ENCODE assay signal across 14 cellular contexts in genomic region chr3:33075996-33076395, GRCh38. TPM values are rescaled to one million over a fixed set of nuclear protein-coding genes. Genes with fewer than 3 reads are reported as not detected.
DNase-seq lines count a peak whose midpoint lies in the region; ATAC-seq and TF ChIP-seq lines count a peak whose summit lies in the region.
"Had no signal": no experiment of that assay in that cellular context is flagged by ENCODE, and none has a peak within 500 bp of the region (broad histone marks: within the 10 kb centered on the region; RNA-seq: fewer than 3 reads in every experiment).

No MANE protein-coding gene starts in this region.

- POLR2A ChIA-PET in CD4-positive, alpha-beta memory T cell (lab: Charles Lee; ENCODE audit: partially characterized antibody) = interaction anchor here (2.4 to 7.0 kb wide), 3 partner anchors 15 to 128 kb away, joined by 9 to 62 read pairs (median 36); no protein-coding TSS in a partner anchor
- POLR2A ChIA-PET in HEK293T (lab: Yijun Ruan, JAX) = interaction anchor here (0.6 kb wide), 1 partner anchor 618 kb away, joined by 3 read pairs; no protein-coding TSS in a partner anchor

- TF ChIP-seq EP300 in Ishikawa (IDR thresholded peaks at IDR 0.05; ENCODE audit: borderline replicate concordance) = no peak

- DNase-seq in CD4-positive, alpha-beta memory T cell = no peak
- peak; percentile 19 for DNase-seq in fibroblast of mammary gland (ENCODE audit: low read depth)
- no peak for DNase-seq in nephron progenitor cell
- DNase-seq in HEK293T (ENCODE audit: extremely low spot score) = no peak
- no peak for DNase-seq in NCI-H446 (lab: John Stamatoyannopoulos, UW)
- no peak for DNase-seq in SHP77 (lab: John Stamatoyannopoulos, UW)
- DNase-seq: anterior cingulate cortex, NCI-H82, RPMI8226 had no signal

- TF ChIP-seq CTCF in fibroblast of mammary gland (conservative IDR thresholded peaks at IDR 0.05; ENCODE audit: control insufficient read depth, insufficient read depth, low read depth, low read length) (no peak), nephron progenitor cell (IDR thresholded peaks at IDR 0.05) (no peak)

- no peaks in the 10 kb centered on the region for H3K27me3 ChIP-seq in CD4-positive, alpha-beta memory T cell (ENCODE audit: insufficient read depth, low read length)
- H3K27me3 ChIP-seq: gastroesophageal sphincter had no signal

- H3K36me3 Mint-ChIP-seq in CD4-positive, alpha-beta memory T cell = peaks cover 13 to 23% of the 10 kb centered on the region in 2 donors
- peaks cover 7% of the 10 kb centered on the region for H3K36me3 Mint-ChIP-seq in nephron progenitor cell (ENCODE audit: low read depth)

- no peaks in the 10 kb centered on the region for H3K27me3 Mint-ChIP-seq in CD4-positive, alpha-beta memory T cell
- no peaks in the 10 kb centered on the region for H3K27me3 Mint-ChIP-seq in nephron progenitor cell (ENCODE audit: low read depth, poor library complexity)

- no peaks in the 10 kb centered on the region for H3K9me3 ChIP-seq in CD4-positive, alpha-beta memory T cell (ENCODE audit: control insufficient read depth in 1 of 2, low read length in 2 of 2)
- H3K9me3 ChIP-seq: gastroesophageal sphincter had no signal

- CTCF ChIA-PET in CD4-positive, alpha-beta memory T cell (lab: Charles Lee; ENCODE audit: partially characterized antibody) = interaction anchor here (1.1 to 17.3 kb wide), 14 partner anchors 14 to 566 kb away, joined by 3 to 402 read pairs (median 11); partner anchors contain the start of genes CCR4 and CRTAP
- CTCF ChIA-PET in HEK293T (lab: Yijun Ruan, JAX) = interaction anchor here (0.7 to 2.0 kb wide), 4 partner anchors 18 to 296 kb away, joined by 3 to 7 read pairs (median 4); partner anchors contain the start of gene SUSD5

- intact Hi-C loops in CD4-positive, alpha-beta memory T cell (cut with micrococcal nuclease) = loop anchor here (2.0 kb wide), 2 partner anchors 53 to 69 kb away; no protein-coding TSS in a partner anchor

- no peak for ATAC-seq in GM18867 (IDR thresholded peaks at IDR 0.05; ENCODE audit: unreplicated experiment)
- ATAC-seq: gastroesophageal sphincter had no signal

- H3K27ac ChIP-seq in CD4-positive, alpha-beta memory T cell (ENCODE audit: low read depth, low read length) = no peak overlapping the region
- H3K27ac ChIP-seq: C4-2B, gastroesophageal sphincter, parathyroid adenoma had no signal

- H3K36me3 ChIP-seq in CD4-positive, alpha-beta memory T cell (ENCODE audit: insufficient read depth, low read length) = no peaks in the 10 kb centered on the region

- H3K4me1 Mint-ChIP-seq in CD4-positive, alpha-beta memory T cell = peaks cover 30 to 54% (median 42%) of the 10 kb centered on the region in 4 donors
- H3K4me1 Mint-ChIP-seq in nephron progenitor cell = peaks cover 9% of the 10 kb centered on the region

- H3K27ac Mint-ChIP-seq in CD4-positive, alpha-beta memory T cell = peak overlapping the region in 4 of 7 donors; percentile 50 to 69 (median 58)
- H3K27ac Mint-ChIP-seq in nephron progenitor cell = peak overlapping the region; percentile 68

- H3K4me3 ChIP-seq in CD4-positive, alpha-beta memory T cell (ENCODE audit: low read length in 2 of 2) = no peak overlapping the region
- no peak overlapping the region for H3K4me3 ChIP-seq in fibroblast of mammary gland (ENCODE audit: control insufficient read depth, low read depth, low read length)
- H3K4me3 ChIP-seq: gastroesophageal sphincter had no signal

- TF ChIP-seq RAD21 in Ishikawa (IDR thresholded peaks at IDR 0.05; ENCODE audit: low read depth) = no peak

- H3K9me3 Mint-ChIP-seq in CD4-positive, alpha-beta memory T cell = no peaks in the 10 kb centered on the region
- H3K9me3 Mint-ChIP-seq in nephron progenitor cell = no peaks in the 10 kb centered on the region

- H3K4me3 Mint-ChIP-seq in CD4-positive, alpha-beta memory T cell = no peak overlapping the region
- no peak overlapping the region for H3K4me3 Mint-ChIP-seq in nephron progenitor cell

- peaks cover 31% of the 10 kb centered on the region for H3K4me1 ChIP-seq in CD4-positive, alpha-beta memory T cell (ENCODE audit: insufficient read depth, low read length)

TF ChIP-seq in Ishikawa, 13 proteins besides CTCF, POLR2A, EP300 and RAD21:
- TF ChIP-seq TAF1 (IDR thresholded peaks at IDR 0.05; ENCODE audit: low read depth) = no peak
- TF ChIP-seq TEAD4 (IDR thresholded peaks at IDR 0.05) = peak; percentile 31; the same call in 1 of the 2 replicates

TF ChIP-seq in HEK293T, 16 proteins besides CTCF, POLR2A, EP300 and RAD21:
- TF ChIP-seq ELF4 (IDR thresholded peaks at IDR 0.05) (no peak), L3MBTL2 (conservative IDR thresholded peaks at IDR 0.05) (no peak), SUZ12 (IDR thresholded peaks at IDR 0.05) (no peak), ARNT (IDR thresholded peaks at IDR 0.05) (no peak)
TF ChIP-seq in HEK293T: peak in this region for 0.

RNA-seq across cellular contexts. Expression of gene GLB1, which starts 20.9 kb away (rescaled TPM):
- total RNA-seq in CD4-positive, alpha-beta memory T cell = 10 to 100 TPM; 45.8 to 47.0 TPM
- polyA plus RNA-seq in CD4-positive, alpha-beta memory T cell = 10 to 100 TPM; 43.6 to 46.8 TPM

RNA-seq across cellular contexts. Expression of gene TMPPE, which starts 20.9 kb away (rescaled TPM):
- total RNA-seq in CD4-positive, alpha-beta memory T cell = 10 to 100 TPM; 12.9 to 13.6 TPM
- 1 to 10 TPM in 1 of 2 donors, under 1 TPM in 1; 0.50 to 1.9 TPM for polyA plus RNA-seq in CD4-positive, alpha-beta memory T cell

RNA-seq across cellular contexts. Expression of gene CRTAP, which starts 37.8 kb away (rescaled TPM):
- 10 to 100 TPM; 75.4 to 84.4 TPM for total RNA-seq in CD4-positive, alpha-beta memory T cell
- 100 to 1,000 TPM in 1 of 2 donors, 10 to 100 TPM in 1; 100.0 to 109 TPM for polyA plus RNA-seq in CD4-positive, alpha-beta memory T cell
